In the genomic region with DNA sequence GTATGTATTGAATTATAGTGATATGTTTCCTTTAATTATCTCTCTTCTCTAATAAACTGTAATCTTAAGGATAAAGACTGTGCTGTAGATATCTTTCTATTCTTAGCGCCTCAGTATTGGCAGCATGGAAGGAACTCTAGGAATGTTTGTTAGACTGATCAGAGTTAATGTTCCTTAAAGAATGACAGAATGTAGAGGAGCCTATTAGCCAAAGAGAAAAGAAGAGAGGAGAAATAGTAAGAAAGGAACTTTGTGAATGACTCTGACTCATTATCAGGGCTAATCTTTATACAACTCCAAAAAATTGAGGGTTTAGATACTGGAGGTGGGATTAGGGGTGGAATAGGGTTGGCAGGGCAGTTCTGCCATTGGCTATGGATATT, we compare ENCODE assay signal across 15 cellular contexts. TPM values are rescaled to one million over a fixed set of nuclear protein-coding genes. Genes with fewer than 3 reads are reported as not detected.
DNase-seq lines count a peak whose midpoint lies in the region; ATAC-seq, FAIRE-seq and TF ChIP-seq lines count a peak whose summit lies in the region.
"Had no signal": no experiment of that assay in that cellular context is flagged by ENCODE, and none has a peak within 500 bp of the region (broad histone marks: within the 10 kb centered on the region; RNA-seq: fewer than 3 reads in every experiment).

No MANE protein-coding gene starts in this region.

- DNase-seq in astrocyte (ENCODE audit: low read depth) (peak; percentile 70), epithelial cell of proximal tubule (ENCODE audit: low read depth) (peak; percentile 76), left kidney (ENCODE audit: low read depth, low spot score) (peak; percentile 15), NCI-H1105 (lab: John Stamatoyannopoulos, UW) (no peak), nephron progenitor cell (no peak), activated gamma-delta T cell (lab: John Stamatoyannopoulos, UW) (no peak), left colon (no peak)
- DNase-seq: CD4-positive, CD25-positive, alpha-beta regulatory T cell; GDM1; KG1; NCI-H187 treated with DMSO at 0.1 percent for 48 hours; NCI-H526; SJCRH30 had no signal

- no peaks in the 10 kb centered on the region for H4K20me1 ChIP-seq in astrocyte (ENCODE audit: insufficient read depth, low read length)

- no peak for FAIRE-seq in astrocyte (lab: Jason Lieb, UNC)
- FAIRE-seq: HepG2 had no signal

- ATAC-seq in left colon, result no peak
- ATAC-seq: HepG2 had no signal

- H3K9me3 ChIP-seq in astrocyte (ENCODE audit: insufficient read depth, low read depth, low read length), result no peaks in the 10 kb centered on the region
- H3K9me3 ChIP-seq: HAP-1, SJCRH30 had no signal

- no peaks in the 10 kb centered on the region for H3K36me3 ChIP-seq in astrocyte (ENCODE audit: insufficient read depth, low read length)
- H3K36me3 ChIP-seq: HAP-1, SJCRH30 had no signal

- H2AFZ ChIP-seq in astrocyte (ENCODE audit: low read depth, low read length), result no peak overlapping the region

- no peaks in the 10 kb centered on the region for H3K27me3 ChIP-seq in astrocyte (ENCODE audit: insufficient read depth, low read length)
- H3K27me3 ChIP-seq: SJCRH30 had no signal

- H3K4me3 Mint-ChIP-seq in astrocyte (ENCODE audit: unreplicated experiment) (no peak overlapping the region), nephron progenitor cell (no peak overlapping the region)
- H3K4me3 Mint-ChIP-seq: CD4-positive, CD25-positive, alpha-beta regulatory T cell had no signal

- H3K79me2 ChIP-seq in astrocyte (ENCODE audit: insufficient read depth, low read length), result no peaks in the 10 kb centered on the region

- TF ChIP-seq CTCF in astrocyte (IDR thresholded peaks at IDR 0.05; ENCODE audit: insufficient read depth, low read depth, low read length), result no peak
- no peak for TF ChIP-seq CTCF in epithelial cell of proximal tubule (conservative IDR thresholded peaks at IDR 0.05; ENCODE audit: low read depth, low read length)
- no peak for TF ChIP-seq CTCF in nephron progenitor cell (IDR thresholded peaks at IDR 0.05)

- H3K9me3 Mint-ChIP-seq in astrocyte (ENCODE audit: unreplicated experiment), result peaks cover 2% of the 10 kb centered on the region
- H3K9me3 Mint-ChIP-seq in nephron progenitor cell, result no peaks in the 10 kb centered on the region

- H3K4me1 Mint-ChIP-seq in astrocyte (ENCODE audit: low read depth, unreplicated experiment) (peaks cover 2% of the 10 kb centered on the region), nephron progenitor cell (no peaks in the 10 kb centered on the region)
- H3K4me1 Mint-ChIP-seq: CD4-positive, CD25-positive, alpha-beta regulatory T cell had no signal

- no peaks in the 10 kb centered on the region for H3K36me3 Mint-ChIP-seq in astrocyte (ENCODE audit: low read depth, unreplicated experiment)
- H3K36me3 Mint-ChIP-seq in nephron progenitor cell (ENCODE audit: low read depth), result no peaks in the 10 kb centered on the region
- H3K36me3 Mint-ChIP-seq: CD4-positive, CD25-positive, alpha-beta regulatory T cell had no signal

- H3K9ac ChIP-seq in astrocyte (ENCODE audit: low read length), result no peak overlapping the region

- no peaks in the 10 kb centered on the region for H3K4me1 ChIP-seq in astrocyte (ENCODE audit: insufficient read depth, low read length)
- H3K4me1 ChIP-seq: HAP-1, SJCRH30 had no signal

- H3K4me3 ChIP-seq in astrocyte (ENCODE audit: insufficient read depth, low read depth, low read length) (no peak overlapping the region), epithelial cell of proximal tubule (ENCODE audit: low read depth, low read length) (no peak overlapping the region)
- H3K4me3 ChIP-seq: HAP-1, SJCRH30 had no signal

- H3K27ac Mint-ChIP-seq in astrocyte (ENCODE audit: unreplicated experiment), result no peak overlapping the region
- H3K27ac Mint-ChIP-seq in nephron progenitor cell, result no peak overlapping the region
- H3K27ac Mint-ChIP-seq: CD4-positive, CD25-positive, alpha-beta regulatory T cell had no signal

- intact Hi-C loops in left colon (cut with DNase I, micrococcal nuclease), result no loop called here

- no peak overlapping the region for H3K27ac ChIP-seq in astrocyte (ENCODE audit: low read depth, low read length)
- H3K27ac ChIP-seq: SJCRH30 had no signal

- H3K27me3 Mint-ChIP-seq in astrocyte (ENCODE audit: low read depth, unreplicated experiment), result no peaks in the 10 kb centered on the region
- no peaks in the 10 kb centered on the region for H3K27me3 Mint-ChIP-seq in nephron progenitor cell (ENCODE audit: low read depth, poor library complexity)
- H3K27me3 Mint-ChIP-seq: CD4-positive, CD25-positive, alpha-beta regulatory T cell had no signal

- no peak overlapping the region for H3K4me2 ChIP-seq in astrocyte (ENCODE audit: low read length)

RNA-seq across cellular contexts. Expression of gene NUDT12, which starts 59.0 kb away (rescaled TPM):
- 6.1 and 6.3 TPM in 2 replicates for total RNA-seq in astrocyte
- 8.0 and 9.9 TPM in 2 replicates for total RNA-seq in epithelial cell of proximal tubule
- 10 to 100 TPM; 20.3 to 25.3 TPM for total RNA-seq in left colon
- total RNA-seq: CD4-positive, CD25-positive, alpha-beta regulatory T cell had no signal

Comparison
In these comparisons a context has a peak if more than half of its experiments do, and no peak if none do; other contexts are left out.
1. DNase-seq: peak in astrocyte (single experiment), epithelial cell of proximal tubule (single experiment) and left kidney (single experiment); none in NCI-H1105 (single experiment), nephron progenitor cell (single experiment), activated gamma-delta T cell (single experiment) and left colon (0 of 2).